ENCODE assay signal across 16 cellular contexts in genomic region chr17:64575431-64575830, GRCh38.
DNase-seq lines count a peak whose midpoint lies in the region; ATAC-seq and TF ChIP-seq lines count a peak whose summit lies in the region.
"Had no signal": no experiment of that assay in that cellular context is flagged by ENCODE, and none has a peak within 500 bp of the region (broad histone marks: within the 10 kb centered on the region; RNA-seq: fewer than 3 reads in every experiment).

No MANE protein-coding gene starts in this region.

- H3K9me3 ChIP-seq in adipocyte (ENCODE audit: control insufficient read depth, low read length), result no peaks in the 10 kb centered on the region
- H3K9me3 ChIP-seq: BE2C, HAP-1 had no signal

- H3K4me1 Mint-ChIP-seq in activated CD4-positive, alpha-beta T cell treated with anti-CD3 and anti-CD28 coated beads for 36 hours, result peaks cover 21% of the 10 kb centered on the region
- H3K4me1 Mint-ChIP-seq: GM23338 had no signal

- CTCF ChIA-PET in activated CD4-positive, alpha-beta T cell treated with anti-CD3 and anti-CD28 coated beads for 36 hours (lab: Charles Lee), result interaction anchor here (0.6 to 1.8 kb wide), 10 partner anchors 20 to 193 kb away, joined by 3 to 7 read pairs (median 4); no protein-coding TSS in a partner anchor

- intact Hi-C loops in activated CD4-positive, alpha-beta T cell treated with anti-CD3 and anti-CD28 coated beads for 36 hours (cut with DNase I, micrococcal nuclease), result no loop called here

- H3K4me3 ChIP-seq in AG10803 (ENCODE audit: low read length), result no peak overlapping the region
- no peak overlapping the region for H3K4me3 ChIP-seq in adipocyte (ENCODE audit: low read length)
- H3K4me3 ChIP-seq in fibroblast of the aortic adventitia (ENCODE audit: low read depth, low read length), result no peak overlapping the region
- H3K4me3 ChIP-seq: GM23338, HAP-1 had no signal

- H3K9me3 Mint-ChIP-seq in activated CD4-positive, alpha-beta T cell treated with anti-CD3 and anti-CD28 coated beads for 36 hours (ENCODE audit: low read depth), result no peaks in the 10 kb centered on the region
- H3K9me3 Mint-ChIP-seq: GM23338 had no signal

- H3K36me3 Mint-ChIP-seq in activated CD4-positive, alpha-beta T cell treated with anti-CD3 and anti-CD28 coated beads for 36 hours (ENCODE audit: low read depth), result peaks cover 11% of the 10 kb centered on the region

- H3K9ac ChIP-seq in adipocyte (ENCODE audit: low read length), result no peak overlapping the region

- DNase-seq in AG10803 (ENCODE audit: low read depth), result peak; percentile 36
- DNase-seq in M059J (ENCODE audit: low read depth), result peak; percentile 14
- DNase-seq in adipocyte (ENCODE audit: low read depth), result peak; percentile 43
- DNase-seq in fibroblast of the aortic adventitia (ENCODE audit: low read depth), result peak; percentile 25
- no peak for DNase-seq in NAMALWA (ENCODE audit: low spot score)
- DNase-seq in activated CD8-positive, alpha-beta memory T cell treated with anti-CD3 and anti-CD28 coated beads, Interleukin-2, amount 50 U/mL, for 4 hours, result no peak
- no peak for DNase-seq in activated CD4-positive, alpha-beta T cell treated with anti-CD3 and anti-CD28 coated beads for 36 hours
- DNase-seq: BE2C, MV-4-11, NCI-H1694 treated with DMSO at 0.1 percent for 48 hours, NCI-H2081 treated with DMSO at 0.1 percent for 48 hours, NCI-H2171 treated with DMSO at 0.1 percent for 48 hours, NCI-H524 treated with DMSO at 0.1 percent for 48 hours had no signal

- peaks cover 33% of the 10 kb centered on the region for H3K36me3 ChIP-seq in adipocyte (ENCODE audit: control insufficient read depth, insufficient read depth, low read length, severe bottlenecking)

- POLR2A ChIA-PET in activated CD4-positive, alpha-beta T cell treated with anti-CD3 and anti-CD28 coated beads for 36 hours (lab: Charles Lee), result interaction anchor here (0.5 to 1.4 kb wide), 3 partner anchors 69 to 182 kb away, joined by 3 read pairs; partner anchors contain the start of genes CEP95 and POLG2

- H3K27ac Mint-ChIP-seq in activated CD4-positive, alpha-beta T cell treated with anti-CD3 and anti-CD28 coated beads for 36 hours, result no peak overlapping the region
- H3K27ac Mint-ChIP-seq: GM23338 had no signal

- no peaks in the 10 kb centered on the region for H3K27me3 ChIP-seq in adipocyte (replicated peaks; ENCODE audit: control insufficient read depth, insufficient read depth, low read length)
- H3K27me3 ChIP-seq: BE2C had no signal

- no peak for ATAC-seq in GM21723 (IDR thresholded peaks at IDR 0.05; ENCODE audit: unreplicated experiment)
- ATAC-seq in activated CD4-positive, alpha-beta T cell treated with anti-CD3 and anti-CD28 coated beads for 36 hours, result no peak
- ATAC-seq: GM23338 had no signal

- TF ChIP-seq CTCF in AG10803 (conservative IDR thresholded peaks at IDR 0.05; ENCODE audit: low read length), result no peak
- no peak for TF ChIP-seq CTCF in fibroblast of the aortic adventitia (IDR thresholded peaks at IDR 0.05; ENCODE audit: insufficient read depth, low read length)

- peaks cover 28% of the 10 kb centered on the region for H3K4me1 ChIP-seq in adipocyte (ENCODE audit: control insufficient read depth, insufficient read depth, low read length)
- H3K4me1 ChIP-seq: BE2C, HAP-1 had no signal

- no peaks in the 10 kb centered on the region for H3K27me3 Mint-ChIP-seq in activated CD4-positive, alpha-beta T cell treated with anti-CD3 and anti-CD28 coated beads for 36 hours

- no peak overlapping the region for H3K4me3 Mint-ChIP-seq in activated CD4-positive, alpha-beta T cell treated with anti-CD3 and anti-CD28 coated beads for 36 hours
- H3K4me3 Mint-ChIP-seq: GM23338 had no signal

Comparison
In these comparisons a context has a peak if more than half of its experiments do, and no peak if none do; other contexts are left out.
1. DNase-seq: peak in AG10803 (single experiment), M059J (single experiment), adipocyte (single experiment) and fibroblast of the aortic adventitia (single experiment); none in NAMALWA (single experiment), activated CD8-positive, alpha-beta memory T cell treated with anti-CD3 and anti-CD28 coated beads, Interleukin-2, amount 50 U/mL, for 4 hours (single experiment) and activated CD4-positive, alpha-beta T cell treated with anti-CD3 and anti-CD28 coated beads for 36 hours (single experiment).